In genomic region chr3:63992461-63993209, GRCh38 we compare ENCODE assay signal across 13 cellular contexts. TPM values are rescaled to one million over a fixed set of nuclear protein-coding genes. Genes with fewer than 3 reads are reported as not detected.
A peak's percentile ranks its signal among the peaks of the same experiment; 100 is the strongest.
DNase-seq lines count a peak whose midpoint lies in the region; ATAC-seq and TF ChIP-seq lines count a peak whose summit lies in the region.
"Had no signal": no experiment of that assay in that cellular context is flagged by ENCODE, and none has a peak within 500 bp of the region (broad histone marks: within the 10 kb centered on the region; RNA-seq: fewer than 3 reads in every experiment).

No MANE protein-coding gene starts in this region.

- no peaks in the 10 kb centered on the region for H3K9me3 Mint-ChIP-seq in activated CD8-positive, alpha-beta memory T cell treated with anti-CD3 and anti-CD28 coated beads, Interleukin-2, amount 10 ng/mL, durations not matched to agents 7 days and 5 days (ENCODE audit: low read depth)
- no peaks in the 10 kb centered on the region for H3K9me3 Mint-ChIP-seq in activated naive CD8-positive, alpha-beta T cell treated with anti-CD3 and anti-CD28 coated beads, Interleukin-2, amount 50 U/mL, for 24 hours
- H3K9me3 Mint-ChIP-seq: type B pancreatic cell had no signal

- H3K4me1 Mint-ChIP-seq in activated CD8-positive, alpha-beta memory T cell treated with anti-CD3 and anti-CD28 coated beads, Interleukin-2, amount 10 ng/mL, durations not matched to agents 7 days and 5 days = peaks cover 13% of the 10 kb centered on the region
- peaks cover 17% of the 10 kb centered on the region for H3K4me1 Mint-ChIP-seq in activated naive CD8-positive, alpha-beta T cell treated with anti-CD3 and anti-CD28 coated beads, Interleukin-2, amount 50 U/mL, for 24 hours

- DNase-seq in activated CD8-positive, alpha-beta memory T cell treated with anti-CD3 and anti-CD28 coated beads, Interleukin-2, amount 10 ng/mL, durations not matched to agents 7 days and 5 days = no peak
- no peak for DNase-seq in activated CD8-positive, alpha-beta memory T cell treated with anti-CD3 and anti-CD28 coated beads, Interleukin-2, amount 50 U/mL, for 4 hours
- DNase-seq in MV-4-11 (lab: John Stamatoyannopoulos, UW) (peak; percentile 57), ureter (ENCODE audit: low spot score) (no peak)
- DNase-seq in activated naive CD8-positive, alpha-beta T cell treated with anti-CD3 and anti-CD28 coated beads, Interleukin-2, amount 50 U/mL, for 24 hours = no peak
- DNase-seq in central memory CD4-positive, alpha-beta T cell = no peak
- DNase-seq: cortex of kidney had no signal

- H3K27me3 Mint-ChIP-seq in activated CD8-positive, alpha-beta memory T cell treated with anti-CD3 and anti-CD28 coated beads, Interleukin-2, amount 10 ng/mL, durations not matched to agents 7 days and 5 days = no peaks in the 10 kb centered on the region
- H3K27me3 Mint-ChIP-seq in activated naive CD8-positive, alpha-beta T cell treated with anti-CD3 and anti-CD28 coated beads, Interleukin-2, amount 50 U/mL, for 24 hours = no peaks in the 10 kb centered on the region
- H3K27me3 Mint-ChIP-seq: type B pancreatic cell had no signal

- H3K36me3 Mint-ChIP-seq in activated CD8-positive, alpha-beta memory T cell treated with anti-CD3 and anti-CD28 coated beads, Interleukin-2, amount 10 ng/mL, durations not matched to agents 7 days and 5 days = peaks cover 63% of the 10 kb centered on the region
- peaks cover 70% of the 10 kb centered on the region for H3K36me3 Mint-ChIP-seq in activated naive CD8-positive, alpha-beta T cell treated with anti-CD3 and anti-CD28 coated beads, Interleukin-2, amount 50 U/mL, for 24 hours (ENCODE audit: low read depth)

- no peaks in the 10 kb centered on the region for H3K27me3 ChIP-seq in neutrophil
- H3K27me3 ChIP-seq: body of pancreas, foreskin keratinocyte had no signal

- CTCF ChIA-PET in activated CD8-positive, alpha-beta memory T cell treated with anti-CD3 and anti-CD28 coated beads, Interleukin-2, amount 10 ng/mL, durations not matched to agents 7 days and 5 days (lab: Charles Lee) = interaction anchor here (0.7 to 7.4 kb wide), 13 partner anchors 10 to 67 kb away, joined by 3 to 58 read pairs (median 8); partner anchors contain the start of gene PSMD6

- H3K36me3 ChIP-seq in neutrophil = peaks cover 99% of the 10 kb centered on the region

- no peak for ATAC-seq in activated CD8-positive, alpha-beta memory T cell treated with anti-CD3 and anti-CD28 coated beads, Interleukin-2, amount 10 ng/mL, durations not matched to agents 7 days and 5 days
- no peak for ATAC-seq in activated naive CD8-positive, alpha-beta T cell treated with anti-CD3 and anti-CD28 coated beads, Interleukin-2, amount 50 U/mL, for 24 hours
- no peak for ATAC-seq in HG03039 (IDR thresholded peaks at IDR 0.05; ENCODE audit: unreplicated experiment)

- H3K4me3 ChIP-seq in neutrophil (ENCODE audit: low read depth in 1 of 2, low read length in 1 of 2) = no peak overlapping the region
- H3K4me3 ChIP-seq: A549, body of pancreas had no signal

- H3K27ac Mint-ChIP-seq in activated CD8-positive, alpha-beta memory T cell treated with anti-CD3 and anti-CD28 coated beads, Interleukin-2, amount 10 ng/mL, durations not matched to agents 7 days and 5 days = peak overlapping the region; percentile 52
- peak overlapping the region; percentile 62 for H3K27ac Mint-ChIP-seq in activated naive CD8-positive, alpha-beta T cell treated with anti-CD3 and anti-CD28 coated beads, Interleukin-2, amount 50 U/mL, for 24 hours

- H3K4me1 ChIP-seq in neutrophil (ENCODE audit: control insufficient read depth in 1 of 2, insufficient read depth in 1 of 2, low read depth in 1 of 2, low read length in 1 of 2) = peaks cover 16 to 20% of the 10 kb centered on the region in 2 experiments
- H3K4me1 ChIP-seq: A549 had no signal

- no peaks in the 10 kb centered on the region for H3K9me3 ChIP-seq in neutrophil
- H3K9me3 ChIP-seq: A549, body of pancreas had no signal

- no peak overlapping the region for H3K4me3 Mint-ChIP-seq in activated CD8-positive, alpha-beta memory T cell treated with anti-CD3 and anti-CD28 coated beads, Interleukin-2, amount 10 ng/mL, durations not matched to agents 7 days and 5 days
- H3K4me3 Mint-ChIP-seq in activated naive CD8-positive, alpha-beta T cell treated with anti-CD3 and anti-CD28 coated beads, Interleukin-2, amount 50 U/mL, for 24 hours = no peak overlapping the region
- H3K4me3 Mint-ChIP-seq: type B pancreatic cell had no signal

- H3K27ac ChIP-seq in neutrophil = peak overlapping the region; percentile 37
- H3K27ac ChIP-seq: A549, foreskin keratinocyte had no signal

- TF ChIP-seq CTCF in neutrophil (IDR thresholded peaks at IDR 0.05) = no peak

RNA-seq across cellular contexts. Expression of gene PSMD6, which starts 30.7 kb away (rescaled TPM):
- total RNA-seq in activated CD8-positive, alpha-beta memory T cell treated with anti-CD3 and anti-CD28 coated beads, Interleukin-2, amount 10 ng/mL, durations not matched to agents 7 days and 5 days = 10 to 100 TPM; 68.0 to 94.9 TPM
- 69.6 TPM for total RNA-seq in ureter
